8 cellular contexts compared by ENCODE assay signal in genomic region chr6:34248198-34248726, GRCh38. TPM values are rescaled to one million over a fixed set of nuclear protein-coding genes. Genes with fewer than 3 reads are reported as not detected.
DNase-seq lines count a peak whose midpoint lies in the region; ATAC-seq and TF ChIP-seq lines count a peak whose summit lies in the region.

No MANE protein-coding gene starts in this region.

- peaks cover 27 to 56% (median 47%) of the 10 kb centered on the region in 3 donors for H3K4me1 Mint-ChIP-seq in T-cell
- H3K4me1 Mint-ChIP-seq in stimulated activated naive B cell treated with anti-CD40 and anti-IgM and Interleukin-4, amounts not matched to agents 10 μg/mL and 1 μg/mL and 100 μg/mL, for 72 hours = peaks cover 50 to 75% of the 10 kb centered on the region in 2 donors

- ATAC-seq in GM18505 (IDR thresholded peaks at IDR 0.05; ENCODE audit: unreplicated experiment) (peak; percentile 16), HG03066 (IDR thresholded peaks at IDR 0.05; ENCODE audit: low read depth, unreplicated experiment) (peak; percentile 29), T-cell (replicated peaks in 1 of 4) (peak in 2 of 4 experiments; percentile 1 to 6)
- ATAC-seq in stimulated activated naive B cell treated with anti-CD40 and anti-IgM and Interleukin-4, amounts not matched to agents 10 μg/mL and 1 μg/mL and 100 μg/mL, for 72 hours (replicated peaks) = peak; percentile 35 to 41

- CTCF ChIA-PET in AG04449 (lab: Yijun Ruan, JAX) = interaction anchor here (1.4 to 4.5 kb wide), 12 partner anchors 15 to 361 kb away, joined by 3 to 38 read pairs (median 7); no protein-coding TSS in a partner anchor
- CTCF ChIA-PET in T-cell (lab: Charles Lee) = interaction anchor here in 1 of 2 donors (0.5 to 2.7 kb wide), 5 partner anchors 12 to 410 kb away, joined by 3 to 14 read pairs (median 4); partner anchors contain the start of gene HMGA1

- H3K27me3 ChIP-seq in layer of hippocampus (ENCODE audit: control insufficient read depth, insufficient read depth, low read length) = no peaks in the 10 kb centered on the region

- no peaks in the 10 kb centered on the region for H3K27me3 Mint-ChIP-seq in T-cell
- H3K27me3 Mint-ChIP-seq in stimulated activated naive B cell treated with anti-CD40 and anti-IgM and Interleukin-4, amounts not matched to agents 10 μg/mL and 1 μg/mL and 100 μg/mL, for 72 hours = no peaks in the 10 kb centered on the region

- no peak for TF ChIP-seq POLR2A in GM18505 (IDR thresholded peaks at IDR 0.05; ENCODE audit: borderline replicate concordance, extremely low read depth, insufficient read depth, insufficient read length)

- no peaks in the 10 kb centered on the region for H3K9me3 Mint-ChIP-seq in T-cell
- no peaks in the 10 kb centered on the region for H3K9me3 Mint-ChIP-seq in stimulated activated naive B cell treated with anti-CD40 and anti-IgM and Interleukin-4, amounts not matched to agents 10 μg/mL and 1 μg/mL and 100 μg/mL, for 72 hours

- H3K27ac ChIP-seq in layer of hippocampus (ENCODE audit: low read depth, low read length) = peak overlapping the region; percentile 97

- peak overlapping the region; percentile 94 to 95 for H3K27ac Mint-ChIP-seq in T-cell
- H3K27ac Mint-ChIP-seq in stimulated activated naive B cell treated with anti-CD40 and anti-IgM and Interleukin-4, amounts not matched to agents 10 μg/mL and 1 μg/mL and 100 μg/mL, for 72 hours = peak overlapping the region; percentile 96

- H3K4me3 Mint-ChIP-seq in T-cell = peak overlapping the region; percentile 85 to 95 (median 90)
- peak overlapping the region; percentile 90 to 97 for H3K4me3 Mint-ChIP-seq in stimulated activated naive B cell treated with anti-CD40 and anti-IgM and Interleukin-4, amounts not matched to agents 10 μg/mL and 1 μg/mL and 100 μg/mL, for 72 hours

- DNase-seq in AG04449 (ENCODE audit: low read depth, low spot score) (no peak), T-cell (peak in 13 of 34 experiments; percentile 18 to 50 (median 31)), cerebellar cortex (ENCODE audit: low spot score) (peak; percentile 70), OCI-M2 (lab: John Stamatoyannopoulos, UW; ENCODE audit: unreplicated experiment) (no peak)
- DNase-seq in stimulated activated naive B cell treated with anti-CD40 and anti-IgM and Interleukin-4, amounts not matched to agents 10 μg/mL and 1 μg/mL and 100 μg/mL, for 72 hours = no peak

- POLR2A ChIA-PET in AG04449 (lab: Yijun Ruan, JAX) (interaction anchor here (1.4 to 4.2 kb wide), 5 partner anchors 12 to 177 kb away, joined by 3 to 19 read pairs (median 5); partner anchors contain the start of genes HMGA1 and RPS10), T-cell (lab: Charles Lee) (interaction anchor here in 1 of 2 donors (0.6 to 0.7 kb wide), 3 partner anchors 11 to 58 kb away, joined by 3 read pairs; partner anchors contain the start of gene HMGA1)

- TF ChIP-seq CTCF in AG04449 (IDR thresholded peaks at IDR 0.05; ENCODE audit: insufficient read depth, low read length, missing control alignments) = no peak

- H3K4me3 ChIP-seq in AG04449 (ENCODE audit: low read depth, low read length) = peak overlapping the region; percentile 87

- no peaks in the 10 kb centered on the region for H3K36me3 Mint-ChIP-seq in T-cell
- peaks cover 14 to 32% of the 10 kb centered on the region in 2 donors for H3K36me3 Mint-ChIP-seq in stimulated activated naive B cell treated with anti-CD40 and anti-IgM and Interleukin-4, amounts not matched to agents 10 μg/mL and 1 μg/mL and 100 μg/mL, for 72 hours

RNA-seq across cellular contexts. Expression of gene SMIM29, which starts 0.5 kb away (rescaled TPM):
- 10 to 100 TPM; 16.4 to 33.8 (median 30.5) TPM for total RNA-seq in T-cell

RNA-seq across cellular contexts. Expression of gene HMGA1, which starts 11.6 kb away (rescaled TPM):
- 100 to 1,000 TPM in 4 of 5 donors, 10 to 100 TPM in 1; 92.8 to 119 (median 104) TPM for total RNA-seq in T-cell
